In genomic region chr17:61617261-61617660, GRCh38 we compare ENCODE assay signal across 26 cellular contexts. TPM values are rescaled to one million over a fixed set of nuclear protein-coding genes. Genes with fewer than 3 reads are reported as not detected.
"Had no signal": no experiment of that assay in that cellular context is flagged by ENCODE, and none has a peak within 500 bp of the region (broad histone marks: within the 10 kb centered on the region; RNA-seq: fewer than 3 reads in every experiment).

No MANE protein-coding gene starts in this region.

- ATAC-seq: gastroesophageal sphincter, natural killer cell, sciatic nerve had no signal

- H3K27ac Mint-ChIP-seq: natural killer cell had no signal

- H3K27me3 Mint-ChIP-seq: central memory CD8-positive, alpha-beta T cell had no signal

- H3K4me3 Mint-ChIP-seq: central memory CD8-positive, alpha-beta T cell; natural killer cell; neural crest cell had no signal

- H3K4me1 Mint-ChIP-seq: central memory CD8-positive, alpha-beta T cell; natural killer cell had no signal

- H3K27me3 ChIP-seq: dorsolateral prefrontal cortex, gastroesophageal sphincter, stomach, transverse colon had no signal

- H3K27ac ChIP-seq: dorsolateral prefrontal cortex, gastroesophageal sphincter, skin epidermis, stomach, thoracic aorta, transverse colon had no signal

- DNase-seq: cortex of kidney; dorsolateral prefrontal cortex; effector CD8-positive, alpha-beta T cell; glutamatergic neuron; kidney glomerular epithelial cell; natural killer cell; posterior cingulate gyrus; stimulated activated CD4-positive, alpha-beta T cell treated with anti-CD3 and anti-CD28 coated beads, Interleukin-12 subunit alpha, Interleukin-12 subunit beta, amount 100 ng/mL, for 4 hours; stimulated activated naive CD4-positive, alpha-beta T cell; stomach; substantia nigra; transverse colon had no signal

- H3K4me1 ChIP-seq: stomach, transverse colon had no signal

- H3K36me3 ChIP-seq: gastroesophageal sphincter, stomach, thoracic aorta, transverse colon had no signal

- H3K4me3 ChIP-seq: dorsolateral prefrontal cortex, gastroesophageal sphincter, skin epidermis, stomach, thoracic aorta, transverse colon had no signal

RNA-seq across cellular contexts. Expression of gene NACA2, which starts 26.2 kb away (rescaled TPM):
- total RNA-seq: gastroesophageal sphincter, liver, lung microvascular endothelial cell, mesenteric fat pad, mucosa of gallbladder, myocyte, natural killer cell, neural crest cell, osteocyte, pulmonary artery endothelial cell, sciatic nerve, stomach, thoracic aorta, transverse colon, ureter had no signal
